ENCODE assay signal across 12 cellular contexts in the genomic region with DNA sequence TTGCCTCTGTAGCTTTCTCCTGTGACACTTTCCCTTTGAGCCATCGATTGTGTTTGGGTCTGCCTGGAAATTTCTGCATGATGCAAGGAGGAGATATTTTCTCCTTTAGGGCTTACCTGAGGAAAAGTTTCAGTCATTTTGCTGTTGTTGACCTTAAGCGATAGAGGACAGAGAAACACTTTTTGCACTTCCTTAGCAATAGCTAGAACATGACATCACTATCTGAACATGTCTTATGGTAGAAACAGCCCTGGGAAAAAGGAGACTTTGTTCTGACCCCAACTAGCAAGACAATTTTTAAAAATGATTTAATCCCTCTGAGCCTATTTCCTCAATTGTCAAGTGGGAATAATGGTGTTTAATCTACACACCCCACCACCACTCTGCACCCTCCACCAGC. TPM values are rescaled to one million over a fixed set of nuclear protein-coding genes. Genes with fewer than 3 reads are reported as not detected.
"Had no signal": no experiment of that assay in that cellular context is flagged by ENCODE, and none has a peak within 500 bp of the region (broad histone marks: within the 10 kb centered on the region; RNA-seq: fewer than 3 reads in every experiment).

No MANE protein-coding gene starts in this region.

- H3K27ac ChIP-seq: esophagus muscularis mucosa, pancreas, thyroid gland, WERI-Rb-1 had no signal

- H3K4me3 ChIP-seq: esophagus muscularis mucosa, pancreas, thyroid gland had no signal

- H3K4me1 Mint-ChIP-seq: central memory CD8-positive, alpha-beta T cell had no signal

- ATAC-seq: activated CD8-positive, alpha-beta T cell treated with anti-CD3 and anti-CD28 coated beads, Interleukin-2, amount 10 ng/mL, durations not matched to agents 7 days and 5 days; pancreas had no signal

- H3K27me3 Mint-ChIP-seq: central memory CD8-positive, alpha-beta T cell had no signal

- H3K27ac Mint-ChIP-seq: activated CD8-positive, alpha-beta T cell treated with anti-CD3 and anti-CD28 coated beads, Interleukin-2, amount 10 ng/mL, durations not matched to agents 7 days and 5 days had no signal

- H3K4me3 Mint-ChIP-seq: activated CD8-positive, alpha-beta T cell treated with anti-CD3 and anti-CD28 coated beads, Interleukin-2, amount 10 ng/mL, durations not matched to agents 7 days and 5 days; central memory CD8-positive, alpha-beta T cell had no signal

- H3K36me3 ChIP-seq: esophagus muscularis mucosa, pancreas, thyroid gland, WERI-Rb-1 had no signal

- DNase-seq: activated CD4-positive, alpha-beta T cell treated with anti-CD3 and anti-CD28 coated beads for 4 hours; activated CD8-positive, alpha-beta T cell treated with anti-CD3 and anti-CD28 coated beads, Interleukin-2, amount 10 ng/mL, durations not matched to agents 7 days and 5 days; activated naive CD4-positive, alpha-beta T cell treated with Interleukin-2 at 50 U/mL for 16 hours; foreskin melanocyte; head of caudate nucleus; islet precursor cell; pancreas; T-helper 1 cell; thyroid gland; WERI-Rb-1 had no signal

- H3K27me3 ChIP-seq: esophagus muscularis mucosa, pancreas, thyroid gland had no signal

- H3K4me1 ChIP-seq: pancreas, thyroid gland had no signal

- H3K9me3 ChIP-seq: esophagus muscularis mucosa, pancreas, thyroid gland had no signal

- H3K9me3 Mint-ChIP-seq: central memory CD8-positive, alpha-beta T cell had no signal

RNA-seq across cellular contexts. Expression of gene FILIP1, which starts 9.7 kb away (rescaled TPM):
- total RNA-seq: activated CD8-positive, alpha-beta T cell treated with anti-CD3 and anti-CD28 coated beads, Interleukin-2, amount 10 ng/mL, durations not matched to agents 7 days and 5 days had no signal
